21 cellular contexts compared by ENCODE assay signal in the genomic region with DNA sequence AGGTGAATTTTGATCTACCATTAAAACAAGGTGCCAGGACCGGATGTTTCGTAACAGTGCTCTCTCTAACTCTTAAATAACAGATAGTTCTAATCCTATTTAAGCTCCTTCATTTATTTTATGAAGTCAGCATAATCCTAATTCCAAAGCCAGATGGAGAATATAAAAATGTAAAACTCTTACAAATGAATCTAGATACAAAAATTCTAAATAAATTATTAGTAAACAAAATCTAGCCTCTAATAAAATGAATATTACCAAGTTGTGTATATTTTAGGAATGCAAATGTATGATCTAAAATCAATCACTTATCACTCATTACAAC. TPM values are rescaled to one million over a fixed set of nuclear protein-coding genes. Genes with fewer than 3 reads are reported as not detected.
DNase-seq lines count a peak whose midpoint lies in the region; ATAC-seq and TF ChIP-seq lines count a peak whose summit lies in the region.
"Had no signal": no experiment of that assay in that cellular context is flagged by ENCODE, and none has a peak within 500 bp of the region (broad histone marks: within the 10 kb centered on the region; RNA-seq: fewer than 3 reads in every experiment).

No MANE protein-coding gene starts in this region.

- H3K4me2 ChIP-seq in neural progenitor cell = peak overlapping the region; percentile 13
- H3K4me2 ChIP-seq: SK-N-SH had no signal

- H3K4me3 Mint-ChIP-seq in Caco-2 (ENCODE audit: unreplicated experiment) (peak overlapping the region; percentile 92), WTC11 (peak overlapping the region; percentile 63), neural progenitor cell (no peak overlapping the region)
- H3K4me3 Mint-ChIP-seq: CD14-positive monocyte; HFFc6; T-helper 2 cell treated with Interferon-gamma antibody and Interleukin-4, amounts not matched to agents 5 μg/mL and 100 μg/mL, for 36 hours had no signal

- H3K4me3 ChIP-seq in Caco-2 (ENCODE audit: low read depth, low read length) (peak overlapping the region; percentile 48), H7 (ENCODE audit: insufficient read depth, low read depth, low read length) (peak overlapping the region; percentile 28), neural progenitor cell (no peak overlapping the region)

- BruUV-seq in Caco-2 (replicated peaks; lab: Mats Ljungman, UMichigan) = TSS peak; percentile 65

- CTCF ChIA-PET in Caco-2 (lab: Charles Lee) = no interaction called here
- CTCF ChIA-PET in WTC11 (lab: Charles Lee) = no interaction called here

- no peak overlapping the region for H3K27ac ChIP-seq in neural progenitor cell

- H3K36me3 Mint-ChIP-seq in Caco-2 (ENCODE audit: insufficient read depth, unreplicated experiment) (no peaks in the 10 kb centered on the region), WTC11 (peaks cover 17% of the 10 kb centered on the region), neural progenitor cell (no peaks in the 10 kb centered on the region)
- H3K36me3 Mint-ChIP-seq: CD14-positive monocyte had no signal

- peak overlapping the region; percentile 63 for H2AFZ ChIP-seq in neural progenitor cell (replicated peaks)

- H3K9me3 Mint-ChIP-seq in Caco-2 (ENCODE audit: unreplicated experiment) = peaks cover 10% of the 10 kb centered on the region
- peaks cover 27% of the 10 kb centered on the region for H3K9me3 Mint-ChIP-seq in WTC11
- no peaks in the 10 kb centered on the region for H3K9me3 Mint-ChIP-seq in neural progenitor cell
- H3K9me3 Mint-ChIP-seq: HFFc6; T-helper 2 cell treated with Interferon-gamma antibody and Interleukin-4, amounts not matched to agents 5 μg/mL and 100 μg/mL, for 36 hours had no signal

- TF ChIP-seq CTCF in Caco-2 (IDR thresholded peaks at IDR 0.05; ENCODE audit: insufficient read depth in 1 of 2, low read depth in 1 of 2, low read length in 1 of 2, severe bottlenecking in 1 of 2, unreplicated experiment in 1 of 2) (no peak), WTC11 (IDR thresholded peaks at IDR 0.05) (no peak), neural progenitor cell (IDR thresholded peaks at IDR 0.05) (no peak)

- ATAC-seq in WTC11 (no peak), GM21381 (IDR thresholded peaks at IDR 0.05; ENCODE audit: unreplicated experiment) (no peak), HG02870 (IDR thresholded peaks at IDR 0.05; ENCODE audit: unreplicated experiment) (no peak)

- no peak overlapping the region for H3K9ac ChIP-seq in neural progenitor cell
- H3K9ac ChIP-seq: SK-N-SH had no signal

- no peaks in the 10 kb centered on the region for H3K4me1 Mint-ChIP-seq in Caco-2 (ENCODE audit: low read depth, unreplicated experiment)
- peaks cover 26% of the 10 kb centered on the region for H3K4me1 Mint-ChIP-seq in WTC11
- H3K4me1 Mint-ChIP-seq in neural progenitor cell = peaks cover 5% of the 10 kb centered on the region
- H3K4me1 Mint-ChIP-seq: CD14-positive monocyte had no signal

- H3K27me3 Mint-ChIP-seq in Caco-2 (ENCODE audit: insufficient read depth, unreplicated experiment) (no peaks in the 10 kb centered on the region), WTC11 (ENCODE audit: low read depth) (peaks cover 2% of the 10 kb centered on the region; the same call in 1 of the 2 replicates), neural progenitor cell (ENCODE audit: insufficient read depth, low read depth) (peaks cover 4% of the 10 kb centered on the region)

- H4K20me1 ChIP-seq in neural progenitor cell (ENCODE audit: low read depth) = no peaks in the 10 kb centered on the region

- H3K27ac Mint-ChIP-seq in Caco-2 (ENCODE audit: unreplicated experiment) (peak overlapping the region; percentile 92), WTC11 (peak overlapping the region; percentile 92), neural progenitor cell (no peak overlapping the region)
- H3K27ac Mint-ChIP-seq: CD14-positive monocyte; HFFc6; T-helper 2 cell treated with Interferon-gamma antibody and Interleukin-4, amounts not matched to agents 5 μg/mL and 100 μg/mL, for 36 hours had no signal

- H3K27me3 ChIP-seq in Caco-2 (replicated peaks; ENCODE audit: control insufficient read depth, insufficient read depth, low read length) (no peaks in the 10 kb centered on the region), H7 (ENCODE audit: control insufficient read depth, insufficient read depth, low read length) (no peaks in the 10 kb centered on the region), neural progenitor cell (no peaks in the 10 kb centered on the region)

- H3K79me2 ChIP-seq in neural progenitor cell (ENCODE audit: low read depth) = no peaks in the 10 kb centered on the region

- H3K4me1 ChIP-seq in Caco-2 (0 out of 2 replicates have a peak, but pooled peaks cover 4% of the 10 kb centered on the region), neural progenitor cell (no peaks in the 10 kb centered on the region)

- H3K9me3 ChIP-seq in Caco-2 (no peaks in the 10 kb centered on the region), neural progenitor cell (ENCODE audit: low read depth) (no peaks in the 10 kb centered on the region)
- H3K9me3 ChIP-seq: SK-N-SH had no signal

- intact Hi-C loops in Caco-2 (cut with micrococcal nuclease; ENCODE audit: unreplicated experiment) = no loop called here

- POLR2A ChIA-PET in Caco-2 (lab: Charles Lee) (no interaction called here), WTC11 (lab: Charles Lee) (no interaction called here)

- no peaks in the 10 kb centered on the region for H3F3A ChIP-seq in neural progenitor cell (ENCODE audit: low read depth)

- DNase-seq in Caco-2 (no peak), H7 (no peak), WTC11 (ENCODE audit: low spot score) (no peak), neural progenitor cell (ENCODE audit: low spot score) (no peak), islet precursor cell (no peak)
- no peak for DNase-seq in activated T-cell treated with anti-CD3 and anti-CD28 coated beads, Interleukin-2, amount 50 U/mL, for 48 hours
- DNase-seq: HFFc6, KG1, MV-4-11, NCI-H2029, NCI-H2171 treated with DMSO at 0.1 percent for 48 hours, NCI-H524, NCI-H82, RPMI8226, SHP77 treated with DMSO at 0.1 percent for 48 hours, SK-N-SH had no signal

- no peaks in the 10 kb centered on the region for H3K36me3 ChIP-seq in Caco-2 (ENCODE audit: control insufficient read depth, insufficient read depth, low read length)
- H3K36me3 ChIP-seq in H7 (replicated peaks; ENCODE audit: control insufficient read depth, insufficient read depth, low read length) = no peaks in the 10 kb centered on the region
- no peaks in the 10 kb centered on the region for H3K36me3 ChIP-seq in neural progenitor cell

TF ChIP-seq in WTC11, 78 proteins besides CTCF, POLR2A, EP300 and RAD21:
- TF ChIP-seq NR2C2 (CRISPR knock-in tag; IDR thresholded peaks at IDR 0.05) = no peak
- no peak for TF ChIP-seq GABPB1 (CRISPR knock-in tag; IDR thresholded peaks at IDR 0.05)

RNA-seq across cellular contexts. Expression of a gene that starts 32.4 kb away (rescaled TPM):
- total RNA-seq in Caco-2 (2022) = not detected in 2 replicates
- 0.33 and 1.2 TPM in 2 replicates for total RNA-seq in H7 (2014; rRNA removed; shearing (Covaris generic))
- total RNA-seq in WTC11 (2021) = 0.07 TPM in 1 of 3 replicates, not detected in the others
- total RNA-seq in neural progenitor cell (ENCODE audit: low replicate concordance) = not detected in 2 replicates
- total RNA-seq: H4 had no signal
